In the genomic region with DNA sequence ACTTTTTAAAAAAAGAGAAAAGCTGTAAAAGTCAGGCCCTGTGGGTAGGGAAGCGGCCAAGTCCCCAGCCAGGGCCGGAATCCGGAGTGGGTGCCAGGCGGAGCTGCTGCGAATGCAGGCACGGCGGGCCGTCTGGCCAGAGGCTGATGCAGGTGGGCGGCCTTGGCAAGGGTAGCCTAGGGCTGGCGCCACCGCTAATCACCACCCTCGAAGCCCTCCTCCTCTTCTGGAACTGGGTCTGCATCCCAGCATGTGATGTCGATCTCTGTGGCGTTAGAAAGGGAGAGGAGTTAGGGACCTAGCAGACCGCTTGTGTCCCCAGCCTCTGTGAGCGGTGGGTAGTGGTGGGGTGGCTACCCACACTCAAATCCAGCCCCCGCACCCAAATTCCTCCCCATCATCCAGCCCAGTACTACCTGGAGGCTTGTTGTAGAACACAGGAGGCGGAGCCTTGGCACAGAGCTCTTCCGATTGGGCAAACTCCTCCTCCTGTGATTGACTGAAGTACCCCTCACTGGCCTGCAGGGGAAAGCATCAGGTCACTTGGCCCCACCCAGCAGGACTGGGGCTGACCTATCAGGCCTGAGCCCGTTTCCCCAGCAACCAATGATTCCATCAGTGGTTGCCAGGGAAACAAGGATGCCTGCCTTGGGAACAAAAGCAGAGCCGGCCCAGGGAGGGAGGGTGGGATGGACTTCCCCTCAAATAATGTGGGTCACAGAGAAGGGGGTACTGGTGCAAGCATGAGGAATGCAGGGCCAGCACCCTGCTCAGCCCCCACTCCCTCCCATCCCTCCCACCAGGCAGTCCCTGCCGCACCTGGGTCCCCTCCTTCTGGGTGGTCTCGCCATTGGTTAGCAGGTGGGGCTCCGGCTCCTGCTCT, we compare ENCODE assay signal across 8 cellular contexts. TPM values are rescaled to one million over a fixed set of nuclear protein-coding genes. Genes with fewer than 3 reads are reported as not detected.
DNase-seq lines count a peak whose midpoint lies in the region; ATAC-seq, FAIRE-seq and TF ChIP-seq lines count a peak whose summit lies in the region.

No MANE protein-coding gene starts in this region.

- peaks cover 37% of the 10 kb centered on the region for H3K4me1 Mint-ChIP-seq in CD14-positive monocyte
- H3K4me1 Mint-ChIP-seq in effector memory CD8-positive, alpha-beta T cell (ENCODE audit: low read depth in 2 of 2): peaks cover 16% of the 10 kb centered on the region in 2 donors

- peak overlapping the region in 5 of 7 donors; percentile 26 to 88 (median 76) for H3K27ac Mint-ChIP-seq in CD14-positive monocyte
- peak overlapping the region in 1 of 2 donors; percentile 92 for H3K27ac Mint-ChIP-seq in effector memory CD8-positive, alpha-beta T cell

- H3K4me3 Mint-ChIP-seq in CD14-positive monocyte: peak overlapping the region; percentile 11 to 27
- no peak overlapping the region for H3K4me3 Mint-ChIP-seq in effector memory CD8-positive, alpha-beta T cell

- intact Hi-C loops in CD14-positive monocyte (cut with micrococcal nuclease): loop anchor here (2.0 to 5.0 kb wide), 3 partner anchors 37 to 150 kb away; a partner anchor contains a TSS

- peak; percentile 74 for TF ChIP-seq CTCF in CD14-positive monocyte (IDR thresholded peaks at IDR 0.05)

- FAIRE-seq in TTC549 (lab: Jason Lieb, UNC): peak; percentile 84

- ATAC-seq in GM18868 (IDR thresholded peaks at IDR 0.05; ENCODE audit: unreplicated experiment) (peak; percentile 45), HG03159 (IDR thresholded peaks at IDR 0.05; ENCODE audit: unreplicated experiment) (peak; percentile 43)
- peak; percentile 7 for ATAC-seq in effector memory CD8-positive, alpha-beta T cell (replicated peaks)

- peak; percentile 97 for DNase-seq in CD14-positive monocyte (ENCODE audit: low spot score)
- DNase-seq in NCI-H2107 treated with DMSO at 0.1 percent for 48 hours (lab: John Stamatoyannopoulos, UW; ENCODE audit: unreplicated experiment): peak; percentile 21
- peak; percentile 35 to 50 (median 49) for DNase-seq in effector memory CD8-positive, alpha-beta T cell
- DNase-seq in lung microvascular endothelial cell (ENCODE audit: low read depth in 2 of 2): peak; percentile 98
- peak; percentile 96 for DNase-seq in stromal cell of bone marrow (ENCODE audit: low read depth)

- peaks cover 15 to 34% (median 27%) of the 10 kb centered on the region in 3 donors for H3K27me3 Mint-ChIP-seq in CD14-positive monocyte (ENCODE audit: low read depth in 3 of 3)
- H3K27me3 Mint-ChIP-seq in effector memory CD8-positive, alpha-beta T cell: no peaks in the 10 kb centered on the region

- peaks cover 0 to 8% (median 0%) of the 10 kb centered on the region in 7 donors for H3K9me3 Mint-ChIP-seq in CD14-positive monocyte
- no peaks in the 10 kb centered on the region for H3K9me3 Mint-ChIP-seq in effector memory CD8-positive, alpha-beta T cell

- peaks cover 2 to 4% of the 10 kb centered on the region in 2 donors for H3K36me3 Mint-ChIP-seq in CD14-positive monocyte
- peaks cover 52% of the 10 kb centered on the region for H3K36me3 Mint-ChIP-seq in effector memory CD8-positive, alpha-beta T cell (ENCODE audit: insufficient read depth)

RNA-seq across cellular contexts. Expression of a gene that starts 10.9 kb away (rescaled TPM):
- polyA plus RNA-seq in CD14-positive monocyte: 1 to 10 TPM; 1.8 to 2.1 TPM
- total RNA-seq in lung microvascular endothelial cell: 1.2 and 2.2 TPM in 2 replicates

RNA-seq across cellular contexts. Expression of a gene that starts 16.0 kb away (rescaled TPM):
- polyA plus RNA-seq in CD14-positive monocyte: 1 to 10 TPM in 1 of 2 donors, under 1 TPM in 1; 0.71 to 1.6 TPM
- 88.9 and 112 TPM in 2 replicates for total RNA-seq in lung microvascular endothelial cell

RNA-seq across cellular contexts. Expression of a gene that starts 31.0 kb away (rescaled TPM):
- 10 to 100 TPM; 41.6 to 63.4 TPM for polyA plus RNA-seq in CD14-positive monocyte
- 11.3 and 14.7 TPM in 2 replicates for total RNA-seq in lung microvascular endothelial cell

RNA-seq across cellular contexts. Expression of a gene that starts 39.9 kb away (rescaled TPM):
- 10 to 100 TPM; 21.6 to 27.2 TPM for polyA plus RNA-seq in CD14-positive monocyte
- 24.4 and 30.1 TPM in 2 replicates for total RNA-seq in lung microvascular endothelial cell

RNA-seq across cellular contexts. Expression of a gene that starts 48.1 kb away (rescaled TPM):
- polyA plus RNA-seq in CD14-positive monocyte: 1 to 10 TPM; 1.4 to 1.5 TPM
- total RNA-seq in lung microvascular endothelial cell: 0.40 and 0.44 TPM in 2 replicates

Comparison
In these comparisons a context has a peak if more than half of its experiments do, and no peak if none do; other contexts are left out.
1. Peak in every context shown above with its lines: DNase-seq and ATAC-seq.
2. DNase-seq: peak in every context shown above with its lines; median percentile 98 in lung microvascular endothelial cell; 97 in CD14-positive monocyte; 96 in stromal cell of bone marrow; 49 in effector memory CD8-positive, alpha-beta T cell; 21 in NCI-H2107 treated with DMSO at 0.1 percent for 48 hours.
3. H3K4me3 Mint-ChIP-seq: peak in CD14-positive monocyte (2 of 2); none in effector memory CD8-positive, alpha-beta T cell (0 of 2).